ENCODE assay signal across 20 cellular contexts in the genomic region with DNA sequence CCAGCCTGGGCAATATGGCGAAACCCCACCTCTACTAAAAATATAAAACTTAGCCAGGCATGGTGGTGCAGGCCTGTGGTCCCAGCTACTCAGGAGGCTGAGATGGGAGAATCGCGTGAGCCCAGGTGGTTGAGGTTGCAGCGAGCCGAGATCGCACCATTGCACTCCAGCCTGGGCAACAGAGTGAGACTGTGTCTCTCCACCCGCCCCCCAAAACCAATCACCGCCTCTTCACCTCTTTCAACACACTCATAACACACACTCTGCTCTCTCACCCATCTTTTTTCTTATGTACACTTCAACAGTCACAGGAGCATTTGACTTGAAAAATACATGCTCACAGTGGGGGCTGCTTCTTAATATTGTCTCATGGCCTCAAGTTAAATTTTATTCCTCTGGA.
DNase-seq lines count a peak whose midpoint lies in the region; ATAC-seq and TF ChIP-seq lines count a peak whose summit lies in the region.
"Had no signal": no experiment of that assay in that cellular context is flagged by ENCODE, and none has a peak within 500 bp of the region (broad histone marks: within the 10 kb centered on the region; RNA-seq: fewer than 3 reads in every experiment).

No MANE protein-coding gene starts in this region.

- peaks cover 10% of the 10 kb centered on the region for H3K4me1 ChIP-seq in adipocyte (ENCODE audit: control insufficient read depth, insufficient read depth, low read length)
- H3K4me1 ChIP-seq: foreskin keratinocyte had no signal

- CTCF ChIA-PET in Calu3 (lab: Charles Lee) = no interaction called here

- H3K27me3 ChIP-seq in adipocyte (replicated peaks; ENCODE audit: control insufficient read depth, insufficient read depth, low read length) = no peaks in the 10 kb centered on the region
- H3K27me3 ChIP-seq: BE2C, foreskin keratinocyte, left lung, pancreas, uterus had no signal

- no peaks in the 10 kb centered on the region for H3K9me3 Mint-ChIP-seq in Calu3 (ENCODE audit: low read depth, unreplicated experiment)
- H3K9me3 Mint-ChIP-seq: activated T-helper 1 cell treated with anti-CD3 and anti-CD28 coated beads, Interleukin-12 subunit alpha, Interleukin-12 subunit beta, Interleukin-2, Interleukin-4 antibody, amounts not matched to agents 30 ng/mL and 10 ng/mL and 1 ng/mL, durations not matched to agents 14 hours and 24 hours and 36 hours had no signal

- H3K27ac Mint-ChIP-seq in Calu3 (ENCODE audit: unreplicated experiment) = no peak overlapping the region
- H3K27ac Mint-ChIP-seq: activated CD8-positive, alpha-beta T cell treated with anti-CD3 and anti-CD28 coated beads, Interleukin-2, amount 10 ng/mL, durations not matched to agents 7 days and 5 days; activated T-helper 1 cell treated with anti-CD3 and anti-CD28 coated beads, Interleukin-12 subunit alpha, Interleukin-12 subunit beta, Interleukin-2, Interleukin-4 antibody, amounts not matched to agents 30 ng/mL and 10 ng/mL and 1 ng/mL, durations not matched to agents 14 hours and 24 hours and 36 hours had no signal

- H3K4me3 ChIP-seq in adipocyte (ENCODE audit: low read length) = no peak overlapping the region
- H3K4me3 ChIP-seq: left lung, pancreas, uterus had no signal

- no peaks in the 10 kb centered on the region for H3K9me3 ChIP-seq in adipocyte (ENCODE audit: control insufficient read depth, low read length)
- H3K9me3 ChIP-seq: BE2C, left lung, pancreas, uterus had no signal

- H3K27me3 Mint-ChIP-seq in Calu3 (ENCODE audit: unreplicated experiment) = no peaks in the 10 kb centered on the region

- H3K9ac ChIP-seq in adipocyte (ENCODE audit: low read length) = peak overlapping the region; percentile 76

- TF ChIP-seq CTCF in Calu3 (IDR thresholded peaks at IDR 0.05; ENCODE audit: unreplicated experiment) = no peak

- H3K36me3 ChIP-seq in adipocyte (ENCODE audit: control insufficient read depth, insufficient read depth, low read length, severe bottlenecking) = peaks cover 14% of the 10 kb centered on the region
- H3K36me3 ChIP-seq: uterus had no signal

- H3K4me1 Mint-ChIP-seq in Calu3 (ENCODE audit: low read depth, unreplicated experiment) = no peaks in the 10 kb centered on the region

- no TSS peak for BruUV-seq in Calu3 (replicated peaks; lab: Mats Ljungman, UMichigan)

- no peak for TF ChIP-seq POLR2A in GM18505 (IDR thresholded peaks at IDR 0.05; ENCODE audit: borderline replicate concordance, extremely low read depth, insufficient read depth, insufficient read length)

- DNase-seq in adipocyte (ENCODE audit: low read depth) (no peak), Calu3 (no peak)
- no peak for DNase-seq in stimulated activated naive CD4-positive, alpha-beta T cell treated with Interleukin-2 at 50 U/mL for 16 hours (lab: John Stamatoyannopoulos, UW)
- DNase-seq: activated CD8-positive, alpha-beta T cell treated with anti-CD3 and anti-CD28 coated beads, Interleukin-2, amount 10 ng/mL, durations not matched to agents 7 days and 5 days; amniotic stem cell; BE2C; DMS53; foreskin keratinocyte; left lung; NCI-H1694; NCI-H510A; pancreas; stimulated activated naive CD8-positive, alpha-beta T cell treated with anti-CD3 and anti-CD28 coated beads, Interleukin-15, Interleukin-2, amounts not matched to agents 100 U/mL and 50 U/mL, for 24 hours; uterus had no signal

- intact Hi-C loops in Calu3 (cut with micrococcal nuclease; ENCODE audit: unreplicated experiment) = no loop called here

- no peak overlapping the region for H3K4me3 Mint-ChIP-seq in Calu3 (ENCODE audit: low read depth, unreplicated experiment)
- H3K4me3 Mint-ChIP-seq: activated CD8-positive, alpha-beta T cell treated with anti-CD3 and anti-CD28 coated beads, Interleukin-2, amount 10 ng/mL, durations not matched to agents 7 days and 5 days; activated T-helper 1 cell treated with anti-CD3 and anti-CD28 coated beads, Interleukin-12 subunit alpha, Interleukin-12 subunit beta, Interleukin-2, Interleukin-4 antibody, amounts not matched to agents 30 ng/mL and 10 ng/mL and 1 ng/mL, durations not matched to agents 14 hours and 24 hours and 36 hours had no signal

- no peaks in the 10 kb centered on the region for H3K36me3 Mint-ChIP-seq in Calu3 (ENCODE audit: insufficient read depth, unreplicated experiment)

- ATAC-seq in GM18505 (IDR thresholded peaks at IDR 0.05; ENCODE audit: unreplicated experiment) = peak; percentile 77
- peak; percentile 76 for ATAC-seq in GM21447 (IDR thresholded peaks at IDR 0.05; ENCODE audit: unreplicated experiment)
- peak; percentile 47 for ATAC-seq in HG03039 (IDR thresholded peaks at IDR 0.05; ENCODE audit: unreplicated experiment)
- ATAC-seq in GM18519 (IDR thresholded peaks at IDR 0.05; ENCODE audit: low FRiP score, unreplicated experiment) = no peak
- no peak for ATAC-seq in GM21367 (IDR thresholded peaks at IDR 0.05; ENCODE audit: unreplicated experiment)
- ATAC-seq: activated CD8-positive, alpha-beta T cell treated with anti-CD3 and anti-CD28 coated beads, Interleukin-2, amount 10 ng/mL, durations not matched to agents 7 days and 5 days; foreskin keratinocyte; stimulated activated naive CD8-positive, alpha-beta T cell treated with anti-CD3 and anti-CD28 coated beads, Interleukin-15, Interleukin-2, amounts not matched to agents 100 U/mL and 50 U/mL, for 24 hours had no signal

Comparison
In these comparisons a context has a peak if more than half of its experiments do, and no peak if none do; other contexts are left out.
1. ATAC-seq: peak in GM18505 (single experiment), GM21447 (single experiment) and HG03039 (single experiment); none in GM18519 (single experiment) and GM21367 (single experiment).